In the genomic region with DNA sequence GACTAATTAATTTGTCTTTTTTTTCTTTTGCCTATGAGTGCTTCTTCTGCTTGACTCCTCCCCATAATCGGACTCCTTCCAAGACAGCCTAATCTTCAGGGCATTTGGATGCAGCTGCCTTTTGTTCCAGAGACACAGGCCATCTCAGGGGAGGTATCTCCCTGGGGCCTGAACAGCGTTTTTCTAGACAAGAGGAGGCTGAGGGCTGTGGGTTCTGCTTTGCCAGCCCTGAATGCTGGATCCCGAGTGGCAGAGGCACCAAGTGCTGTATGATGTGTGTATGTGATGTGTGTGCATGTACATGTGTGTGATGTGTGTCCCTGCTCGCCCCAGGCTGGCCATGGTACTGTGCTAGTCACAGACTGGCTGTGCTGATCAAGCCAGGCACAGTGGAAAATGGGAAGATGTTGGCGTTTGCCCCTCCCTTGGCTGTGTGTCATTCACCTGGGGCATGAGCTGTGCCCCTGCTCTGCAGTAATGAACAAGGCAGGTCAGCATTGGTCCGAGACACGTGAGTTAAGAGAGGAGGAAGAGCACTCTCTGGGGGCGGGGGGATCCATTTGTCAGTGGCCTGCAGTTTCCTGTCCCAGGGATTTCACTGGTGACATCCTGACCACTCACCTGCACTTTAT, we compare ENCODE assay signal across 12 cellular contexts.
DNase-seq lines count a peak whose midpoint lies in the region; ATAC-seq lines count a peak whose summit lies in the region.
"Had no signal": no experiment of that assay in that cellular context is flagged by ENCODE, and none has a peak within 500 bp of the region (broad histone marks: within the 10 kb centered on the region; RNA-seq: fewer than 3 reads in every experiment).

No MANE protein-coding gene starts in this region.

- H3K9me3 ChIP-seq in T-helper 17 cell (ENCODE audit: control insufficient read depth, low read length, poor library complexity, severe bottlenecking) = no peaks in the 10 kb centered on the region
- H3K9me3 ChIP-seq: HAP-1, heart right ventricle, upper lobe of left lung had no signal

- peaks cover 33% of the 10 kb centered on the region for H3K4me1 Mint-ChIP-seq in T-helper 17 cell
- H3K4me1 Mint-ChIP-seq: endodermal cell had no signal

- H3K27ac Mint-ChIP-seq in activated naive CD4-positive, alpha-beta T cell treated with anti-CD3 and anti-CD28 coated beads, Interleukin-2, amount 50 U/mL, for 72 hours = peak overlapping the region; percentile 0 to 55
- H3K27ac Mint-ChIP-seq in T-helper 17 cell = peak overlapping the region; percentile 89
- H3K27ac Mint-ChIP-seq: endodermal cell had no signal

- H3K4me3 Mint-ChIP-seq in T-helper 17 cell = peak overlapping the region; percentile 88
- H3K4me3 Mint-ChIP-seq: endodermal cell had no signal

- H3K27me3 Mint-ChIP-seq in T-helper 17 cell = no peaks in the 10 kb centered on the region

- intact Hi-C loops in left ventricle myocardium superior (cut with micrococcal nuclease) = no loop called here

- no peaks in the 10 kb centered on the region for H3K36me3 Mint-ChIP-seq in activated naive CD4-positive, alpha-beta T cell treated with anti-CD3 and anti-CD28 coated beads, Interleukin-2, amount 50 U/mL, for 72 hours
- H3K36me3 Mint-ChIP-seq in T-helper 17 cell (ENCODE audit: low read depth) = peaks cover 3% of the 10 kb centered on the region

- H3K9me3 Mint-ChIP-seq in activated naive CD4-positive, alpha-beta T cell treated with anti-CD3 and anti-CD28 coated beads, Interleukin-2, amount 50 U/mL, for 72 hours = peaks cover 8 to 11% of the 10 kb centered on the region in 2 donors
- H3K9me3 Mint-ChIP-seq: endodermal cell had no signal

- DNase-seq in activated naive CD4-positive, alpha-beta T cell treated with anti-CD3 and anti-CD28 coated beads, Interleukin-2, amount 50 U/mL, for 72 hours (ENCODE audit: low spot score in 2 of 2) = no peak
- DNase-seq in activated naive CD4-positive, alpha-beta T cell treated with Interleukin-2 at 50 U/mL for 16 hours = no peak
- no peak for DNase-seq in T-helper 17 cell
- DNase-seq in islet precursor cell = peak; percentile 53
- DNase-seq in ureter (ENCODE audit: low spot score) = peak; percentile 41
- no peak for DNase-seq in DMS 273 (lab: John Stamatoyannopoulos, UW; ENCODE audit: unreplicated experiment)
- no peak for DNase-seq in left ventricle myocardium superior
- DNase-seq in NCI-H345 treated with DMSO at 0.1 percent for 48 hours (lab: John Stamatoyannopoulos, UW; ENCODE audit: unreplicated experiment) = no peak
- DNase-seq: heart right ventricle had no signal

- peak in 1 of 2 donors; percentile 1 for ATAC-seq in activated naive CD4-positive, alpha-beta T cell treated with anti-CD3 and anti-CD28 coated beads, Interleukin-2, amount 50 U/mL, for 72 hours
- no peak for ATAC-seq in T-helper 17 cell
- ATAC-seq in left ventricle myocardium superior = no peak

Comparison
In these comparisons a context has a peak if more than half of its experiments do, and no peak if none do; other contexts are left out.
1. DNase-seq: peak in islet precursor cell (single experiment) and ureter (single experiment); none in activated naive CD4-positive, alpha-beta T cell treated with anti-CD3 and anti-CD28 coated beads, Interleukin-2, amount 50 U/mL, for 72 hours (0 of 2), activated naive CD4-positive, alpha-beta T cell treated with Interleukin-2 at 50 U/mL for 16 hours (single experiment), T-helper 17 cell (0 of 3), DMS 273 (single experiment), left ventricle myocardium superior (single experiment) and NCI-H345 treated with DMSO at 0.1 percent for 48 hours (single experiment).